In the genomic region with DNA sequence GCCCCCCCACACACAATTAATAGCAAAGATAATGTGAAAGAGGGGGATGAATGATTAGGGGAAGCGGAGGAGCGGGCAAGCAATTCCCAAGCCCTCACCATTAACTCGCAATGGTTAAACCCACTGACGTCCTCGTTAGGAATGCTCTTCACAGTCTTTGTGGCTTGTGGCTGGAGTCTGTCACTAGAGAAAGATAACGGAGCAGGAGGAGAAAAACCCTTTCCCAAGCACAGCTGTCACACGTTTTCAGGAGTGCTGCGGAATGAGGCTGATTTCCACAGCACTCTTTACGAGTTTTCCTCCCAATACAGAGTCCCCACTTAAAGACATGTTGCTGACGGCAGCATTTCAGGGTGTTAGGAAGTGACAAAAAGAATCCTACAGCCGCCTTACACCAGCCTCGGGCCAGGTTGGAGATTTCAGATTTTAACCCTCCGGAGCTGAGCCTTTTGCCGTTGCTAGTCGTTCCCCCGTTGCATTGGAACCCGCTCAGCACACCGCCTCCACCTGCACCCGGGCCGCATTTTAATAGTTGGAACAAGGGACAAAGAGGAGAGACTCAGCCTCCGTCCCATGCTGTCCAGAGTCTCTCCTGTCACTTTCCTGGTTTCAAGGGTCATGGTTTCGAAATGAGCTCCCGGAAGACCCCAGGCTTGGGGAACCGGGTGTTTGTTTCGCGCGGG, we compare ENCODE assay signal across 8 cellular contexts.
DNase-seq lines count a peak whose midpoint lies in the region; ATAC-seq and TF ChIP-seq lines count a peak whose summit lies in the region.

No MANE protein-coding gene starts in this region.

- TF ChIP-seq EP300 in ovary (IDR thresholded peaks at IDR 0.05) = no peak

- no peaks in the 10 kb centered on the region for H3K36me3 ChIP-seq in ovary

- no peaks in the 10 kb centered on the region for H3K27me3 ChIP-seq in ovary

- peak overlapping the region; percentile 26 for H3K4me3 ChIP-seq in ovary

- no peak for ATAC-seq in GM19035 (IDR thresholded peaks at IDR 0.05; ENCODE audit: unreplicated experiment)

- no peak for TF ChIP-seq CTCF in ovary (IDR thresholded peaks at IDR 0.05)

- DNase-seq in NCI-H2171 treated with DMSO at 0.1 percent for 48 hours (lab: John Stamatoyannopoulos, UW) (peak; percentile 44), NCI-H2171 (lab: John Stamatoyannopoulos, UW) (no peak), SK-MEL-5 (ENCODE audit: low read depth, low spot score) (peak; percentile 60), fibroblast of peridontal ligament (ENCODE audit: extremely low read depth) (peak; percentile 9), ovary (no peak), GDM1 (lab: John Stamatoyannopoulos, UW) (no peak)
- DNase-seq in activated CD4-positive, alpha-beta T cell treated with anti-CD3 and anti-CD28 coated beads for 4 hours = no peak

- H3K27ac ChIP-seq in ovary = no peak overlapping the region

- in situ Hi-C loops in SK-MEL-5 (cut with HindIII; ENCODE audit: low pct_unique_long_range_greater_than_20kb, low sequenced_read_pairs) = no loop called here

- TF ChIP-seq POLR2A in ovary (IDR thresholded peaks at IDR 0.05) = no peak

- 8 to 12% (median 8%) methylated on average over 27 of the region's 27 CpGs for WGBS in ovary, 3 donors

- intact Hi-C loops in ovary (cut with DNase I) = no loop called here

- no peaks in the 10 kb centered on the region for H3K4me1 ChIP-seq in ovary (ENCODE audit: insufficient read depth)

- H3K9me3 ChIP-seq in ovary = no peaks in the 10 kb centered on the region

Comparison
In these comparisons a context has a peak if more than half of its experiments do, and no peak if none do; other contexts are left out.
1. DNase-seq: peak in NCI-H2171 treated with DMSO at 0.1 percent for 48 hours (single experiment), SK-MEL-5 (single experiment) and fibroblast of peridontal ligament (single experiment); none in NCI-H2171 (single experiment), ovary (0 of 5), GDM1 (single experiment) and activated CD4-positive, alpha-beta T cell treated with anti-CD3 and anti-CD28 coated beads for 4 hours (0 of 2).